Comparison of ENCODE assay signal across 9 cellular contexts in genomic region chr16:16938980-16939379, GRCh38.
"Had no signal": no experiment of that assay in that cellular context is flagged by ENCODE, and none has a peak within 500 bp of the region (broad histone marks: within the 10 kb centered on the region; RNA-seq: fewer than 3 reads in every experiment).

No MANE protein-coding gene starts in this region.

- H3K9me3 Mint-ChIP-seq: H9 had no signal

- H3K9me3 ChIP-seq: HAP-1 had no signal

- H2AFZ ChIP-seq: GM23248 had no signal

- H3K27ac Mint-ChIP-seq: HFFc6 had no signal

- ATAC-seq: HCT116 had no signal

- H3K36me3 ChIP-seq: HAP-1 had no signal

- DNase-seq: GM23248, GOT3, H7, H9, HCEC 1CT, HFFc6 had no signal

- H3K4me3 Mint-ChIP-seq: HFFc6 had no signal

- H3K9ac ChIP-seq: GM23248 had no signal

- H3K27ac ChIP-seq: GM23248 had no signal

- FAIRE-seq: H54 had no signal

- H3K4me3 ChIP-seq: GM23248, HAP-1 had no signal

- H3K4me1 ChIP-seq: HAP-1 had no signal
